In the genomic region with DNA sequence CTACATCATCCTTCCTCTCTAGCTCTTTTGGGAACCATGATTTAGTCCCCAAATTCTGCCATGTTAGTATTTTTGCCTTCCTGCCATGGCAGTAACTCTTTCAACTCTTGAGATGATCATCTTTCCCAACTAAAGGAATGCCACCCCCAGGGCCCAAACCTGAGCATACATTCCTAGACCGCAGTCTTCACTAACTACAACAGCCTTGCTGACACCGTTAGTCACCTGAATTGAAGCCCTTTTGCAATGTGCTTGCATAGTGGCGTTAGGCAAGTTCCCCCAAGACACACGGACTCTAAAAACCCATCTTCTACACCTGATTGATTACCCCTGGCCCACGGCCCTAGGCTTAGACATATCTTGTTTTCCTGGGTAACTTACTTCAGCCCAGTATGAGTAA, we compare ENCODE assay signal across 15 cellular contexts. TPM values are rescaled to one million over a fixed set of nuclear protein-coding genes. Genes with fewer than 3 reads are reported as not detected.
A peak's percentile ranks its signal among the peaks of the same experiment; 100 is the strongest.
DNase-seq lines count a peak whose midpoint lies in the region; ATAC-seq and TF ChIP-seq lines count a peak whose summit lies in the region.
"Had no signal": no experiment of that assay in that cellular context is flagged by ENCODE, and none has a peak within 500 bp of the region (broad histone marks: within the 10 kb centered on the region; RNA-seq: fewer than 3 reads in every experiment).

No MANE protein-coding gene starts in this region.

- ATAC-seq in HCT116, result no peak
- ATAC-seq in omental fat pad (ENCODE audit: low FRiP score), result no peak

- intact Hi-C loops in Caco-2 (cut with micrococcal nuclease; ENCODE audit: unreplicated experiment), result no loop called here
- intact Hi-C loops in HCT116 (cut with micrococcal nuclease), result no loop called here
- intact Hi-C loops in activated CD4-positive, alpha-beta T cell treated with anti-CD3 and anti-CD28 coated beads, Interleukin-2, amount 10 ng/mL, durations not matched to agents 24 days and 14 days (cut with micrococcal nuclease), result no loop called here

- H3K27ac ChIP-seq in HCT116 (ENCODE audit: low read depth, low read length) (peak overlapping the region; percentile 60; the same call in 1 of the 2 replicates), trophoblast cell (ENCODE audit: low read depth, low read length) (no peak overlapping the region)

- H3K18ac ChIP-seq in trophoblast cell (ENCODE audit: low read length), result no peak overlapping the region

- H3K4me1 ChIP-seq in Caco-2, result no peaks in the 10 kb centered on the region
- H3K4me1 ChIP-seq in HCT116 (ENCODE audit: control insufficient read depth in 1 of 2, insufficient read depth in 2 of 2, low read length in 2 of 2), result peaks cover 13 to 30% of the 10 kb centered on the region in 2 experiments
- H3K4me1 ChIP-seq in trophoblast cell (ENCODE audit: control insufficient read depth in 1 of 2, insufficient read depth in 2 of 2, low read length in 2 of 2), result peaks cover 0 to 7% of the 10 kb centered on the region in 2 experiments

- no peak for TF ChIP-seq POLR2A in HCT116 (IDR thresholded peaks at IDR 0.05; ENCODE audit: borderline replicate concordance, extremely low read depth, insufficient read depth, insufficient read length)

- CTCF ChIA-PET in Caco-2 (lab: Charles Lee) (no interaction called here), HCT116 (lab: Charles Lee) (no interaction called here)

- no peaks in the 10 kb centered on the region for H3K27me3 Mint-ChIP-seq in Caco-2 (ENCODE audit: insufficient read depth, unreplicated experiment)
- no peaks in the 10 kb centered on the region for H3K27me3 Mint-ChIP-seq in glutamatergic neuron (ENCODE audit: unreplicated experiment)
- peaks cover 2% of the 10 kb centered on the region for H3K27me3 Mint-ChIP-seq in activated CD4-positive, alpha-beta T cell treated with anti-CD3 and anti-CD28 coated beads, Interleukin-2, amount 10 ng/mL, durations not matched to agents 24 days and 14 days
- H3K27me3 Mint-ChIP-seq in activated naive CD8-positive, alpha-beta T cell treated with anti-CD3 and anti-CD28 coated beads for 36 hours, result no peaks in the 10 kb centered on the region
- H3K27me3 Mint-ChIP-seq: B cell; CD4-positive, alpha-beta T cell; IgD-negative memory B cell had no signal

- peak overlapping the region; percentile 70 for H3K27ac Mint-ChIP-seq in Caco-2 (ENCODE audit: unreplicated experiment)
- H3K27ac Mint-ChIP-seq in glutamatergic neuron (ENCODE audit: unreplicated experiment), result no peak overlapping the region
- H3K27ac Mint-ChIP-seq in activated CD4-positive, alpha-beta T cell treated with anti-CD3 and anti-CD28 coated beads, Interleukin-2, amount 10 ng/mL, durations not matched to agents 24 days and 14 days, result no peak overlapping the region
- no peak overlapping the region for H3K27ac Mint-ChIP-seq in activated naive CD8-positive, alpha-beta T cell treated with anti-CD3 and anti-CD28 coated beads for 36 hours
- H3K27ac Mint-ChIP-seq: B cell; CD4-positive, alpha-beta T cell; IgD-negative memory B cell had no signal

- H3K9me2 ChIP-seq in HCT116 (ENCODE audit: insufficient read depth), result no peaks in the 10 kb centered on the region

- H3K36me3 Mint-ChIP-seq in Caco-2 (ENCODE audit: insufficient read depth, unreplicated experiment) (no peaks in the 10 kb centered on the region), glutamatergic neuron (ENCODE audit: unreplicated experiment) (no peaks in the 10 kb centered on the region)
- H3K36me3 Mint-ChIP-seq in activated CD4-positive, alpha-beta T cell treated with anti-CD3 and anti-CD28 coated beads, Interleukin-2, amount 10 ng/mL, durations not matched to agents 24 days and 14 days (ENCODE audit: low read depth), result peaks cover 5% of the 10 kb centered on the region
- H3K36me3 Mint-ChIP-seq in activated naive CD8-positive, alpha-beta T cell treated with anti-CD3 and anti-CD28 coated beads for 36 hours, result no peaks in the 10 kb centered on the region
- H3K36me3 Mint-ChIP-seq: IgD-negative memory B cell had no signal

- no peaks in the 10 kb centered on the region for H3K36me3 ChIP-seq in Caco-2 (ENCODE audit: control insufficient read depth, insufficient read depth, low read length)
- H3K36me3 ChIP-seq in HCT116 (ENCODE audit: control insufficient read depth in 1 of 2, insufficient read depth in 2 of 2, low read length in 2 of 2), result no peaks in the 10 kb centered on the region
- peaks cover 0 to 7% of the 10 kb centered on the region in 2 experiments for H3K36me3 ChIP-seq in trophoblast cell (ENCODE audit: control insufficient read depth in 1 of 2, insufficient read depth in 2 of 2, low read length in 2 of 2)

- no peaks in the 10 kb centered on the region for H4K20me1 ChIP-seq in HCT116 (ENCODE audit: insufficient read depth)

- H3K4me3 ChIP-seq in Caco-2 (ENCODE audit: low read depth, low read length), result no peak overlapping the region
- H3K4me3 ChIP-seq in HCT116 (replicated peaks in 1 of 2; ENCODE audit: low read depth in 1 of 2, low read length in 2 of 2), result no peak overlapping the region
- no peak overlapping the region for H3K4me3 ChIP-seq in trophoblast cell (ENCODE audit: low read depth, low read length)

- TF ChIP-seq CTCF in Caco-2 (IDR thresholded peaks at IDR 0.05; ENCODE audit: insufficient read depth in 1 of 2, low read depth in 1 of 2, low read length in 1 of 2, severe bottlenecking in 1 of 2, unreplicated experiment in 1 of 2), result no peak
- TF ChIP-seq CTCF in HCT116 (IDR thresholded peaks at IDR 0.05 in 2 of 3, conservative IDR thresholded peaks at IDR 0.05 in 1 of 3; ENCODE audit: borderline replicate concordance in 1 of 3, insufficient read depth in 1 of 3, low read depth in 2 of 3, low read length in 2 of 3), result no peak
- no peak for TF ChIP-seq CTCF in glutamatergic neuron (IDR thresholded peaks at IDR 0.05; ENCODE audit: partially characterized antibody, unreplicated experiment)
- TF ChIP-seq CTCF in omental fat pad (IDR thresholded peaks at IDR 0.05), result no peak

- POLR2A ChIA-PET in Caco-2 (lab: Charles Lee), result interaction anchor here (0.7 kb wide), 1 partner anchor 132 kb away, joined by 3 read pairs; no protein-coding TSS in a partner anchor
- POLR2A ChIA-PET in HCT116 (lab: Charles Lee), result interaction anchor here (1.0 to 2.1 kb wide), 3 partner anchors 16 to 138 kb away, joined by 3 to 10 read pairs (median 7); a partner anchor contains a TSS

- DNase-seq in Caco-2 (no peak), HCT116 (ENCODE audit: low read depth, low spot score) (no peak), glutamatergic neuron (no peak), trophoblast cell (peak; percentile 70 to 87), omental fat pad (ENCODE audit: low spot score) (no peak)
- no peak for DNase-seq in activated CD4-positive, alpha-beta T cell treated with anti-CD3 and anti-CD28 coated beads, Interleukin-2, amount 10 ng/mL, durations not matched to agents 24 days and 14 days
- DNase-seq in stimulated activated CD4-positive, alpha-beta T cell treated with anti-CD3 and anti-CD28 coated beads, Interleukin-1b, Interleukin-23, amount 100 ng/mL, for 48 hours, result no peak
- no peak for DNase-seq in activated naive CD8-positive, alpha-beta T cell treated with anti-CD3 and anti-CD28 coated beads for 36 hours
- DNase-seq: C1 segment of cervical spinal cord; CD4-positive, alpha-beta T cell; DMS79; GOT3; HCEC 1CT had no signal

- no peak for TF ChIP-seq RAD21 in HCT116 (IDR thresholded peaks at IDR 0.05; ENCODE audit: low read depth)

- no peak overlapping the region for H2BK120ac ChIP-seq in trophoblast cell (ENCODE audit: insufficient read depth, low read length, poor library complexity)

- H3K79me1 ChIP-seq in trophoblast cell (ENCODE audit: low read length), result no peaks in the 10 kb centered on the region

- no peak overlapping the region for H2BK5ac ChIP-seq in trophoblast cell (ENCODE audit: low read depth, low read length, poor library complexity)

- H3K4me2 ChIP-seq in HCT116 (ENCODE audit: low read length) (peak overlapping the region; percentile 41; the same call in 1 of the 2 replicates), trophoblast cell (ENCODE audit: low read length) (no peak overlapping the region)

- no peaks in the 10 kb centered on the region for H3K9me3 ChIP-seq in Caco-2
- no peaks in the 10 kb centered on the region for H3K9me3 ChIP-seq in HCT116 (ENCODE audit: control insufficient read depth in 1 of 2, insufficient read depth in 1 of 2, low read depth in 1 of 2, low read length in 2 of 2)
- no peaks in the 10 kb centered on the region for H3K9me3 ChIP-seq in trophoblast cell (ENCODE audit: insufficient read depth, low read depth, low read length)

- H3K4ac ChIP-seq in trophoblast cell (ENCODE audit: low read depth, low read length), result no peak overlapping the region

- BruUV-seq in Caco-2 (replicated peaks; lab: Mats Ljungman, UMichigan) (no TSS peak), HCT116 (replicated peaks; lab: Mats Ljungman, UMichigan) (no TSS peak)

- H4K91ac ChIP-seq in trophoblast cell (ENCODE audit: low read depth, low read length), result no peak overlapping the region

- H3K4me1 Mint-ChIP-seq in Caco-2 (ENCODE audit: low read depth, unreplicated experiment), result no peaks in the 10 kb centered on the region
- H3K4me1 Mint-ChIP-seq in glutamatergic neuron (ENCODE audit: low read depth, unreplicated experiment), result no peaks in the 10 kb centered on the region
- H3K4me1 Mint-ChIP-seq in activated CD4-positive, alpha-beta T cell treated with anti-CD3 and anti-CD28 coated beads, Interleukin-2, amount 10 ng/mL, durations not matched to agents 24 days and 14 days, result no peaks in the 10 kb centered on the region
- no peaks in the 10 kb centered on the region for H3K4me1 Mint-ChIP-seq in activated naive CD8-positive, alpha-beta T cell treated with anti-CD3 and anti-CD28 coated beads for 36 hours
- H3K4me1 Mint-ChIP-seq: B cell had no signal

- H3K9me3 Mint-ChIP-seq in Caco-2 (ENCODE audit: unreplicated experiment) (no peaks in the 10 kb centered on the region), glutamatergic neuron (ENCODE audit: unreplicated experiment) (peaks cover 5% of the 10 kb centered on the region)
- no peaks in the 10 kb centered on the region for H3K9me3 Mint-ChIP-seq in activated CD4-positive, alpha-beta T cell treated with anti-CD3 and anti-CD28 coated beads, Interleukin-2, amount 10 ng/mL, durations not matched to agents 24 days and 14 days
- no peaks in the 10 kb centered on the region for H3K9me3 Mint-ChIP-seq in activated naive CD8-positive, alpha-beta T cell treated with anti-CD3 and anti-CD28 coated beads for 36 hours
- H3K9me3 Mint-ChIP-seq: CD4-positive, alpha-beta T cell; IgD-negative memory B cell had no signal

- H3K27me3 ChIP-seq in Caco-2 (replicated peaks; ENCODE audit: control insufficient read depth, insufficient read depth, low read length), result no peaks in the 10 kb centered on the region
- H3K27me3 ChIP-seq in HCT116 (ENCODE audit: insufficient read depth, low read length), result no peaks in the 10 kb centered on the region
- H3K27me3 ChIP-seq in trophoblast cell (ENCODE audit: insufficient read depth, low read length), result no peaks in the 10 kb centered on the region

- no peak overlapping the region for H4K12ac ChIP-seq in trophoblast cell (ENCODE audit: low read depth, low read length)

- H4K8ac ChIP-seq in trophoblast cell (ENCODE audit: low read depth, low read length), result no peak overlapping the region

- H3K23ac ChIP-seq in trophoblast cell (ENCODE audit: low read length), result no peak overlapping the region

- H2AFZ ChIP-seq in HCT116 (ENCODE audit: low read depth, low read length, poor library complexity, severe bottlenecking) (no peak overlapping the region), trophoblast cell (ENCODE audit: insufficient read depth, low read length, poor library complexity) (no peak overlapping the region)

- no peak overlapping the region for H2AK5ac ChIP-seq in trophoblast cell (ENCODE audit: low read length)

- H3K4me3 Mint-ChIP-seq in Caco-2 (ENCODE audit: unreplicated experiment), result no peak overlapping the region
- H3K4me3 Mint-ChIP-seq in glutamatergic neuron (ENCODE audit: unreplicated experiment), result peak overlapping the region; percentile 11
- H3K4me3 Mint-ChIP-seq in activated CD4-positive, alpha-beta T cell treated with anti-CD3 and anti-CD28 coated beads, Interleukin-2, amount 10 ng/mL, durations not matched to agents 24 days and 14 days, result no peak overlapping the region
- H3K4me3 Mint-ChIP-seq in activated naive CD8-positive, alpha-beta T cell treated with anti-CD3 and anti-CD28 coated beads for 36 hours, result no peak overlapping the region
- H3K4me3 Mint-ChIP-seq: B cell; CD4-positive, alpha-beta T cell; IgD-negative memory B cell had no signal

- peak overlapping the region; percentile 32; the same call in 1 of the 2 replicates for H3K9ac ChIP-seq in HCT116 (ENCODE audit: low read length)
- H3K9ac ChIP-seq in trophoblast cell (ENCODE audit: low read length), result no peak overlapping the region

- no CpG with 5 or more reads among the region's 5 CpGs for WGBS in trophoblast cell (ENCODE audit: extremely low coverage, insufficient coverage, insufficient read length)

- RAD21 ChIA-PET in HCT116 (lab: Charles Lee; ENCODE audit: low non-redundant PET in 1 of 2, low total read pairs in 2 of 2, uncharacterized antibody in 2 of 2, unreplicated experiment in 2 of 2), result no interaction called here

- no peak overlapping the region for H2BK12ac ChIP-seq in trophoblast cell (ENCODE audit: low read length)

- H3K79me2 ChIP-seq in HCT116 (ENCODE audit: insufficient read depth, low read length), result no peaks in the 10 kb centered on the region
- H3K79me2 ChIP-seq in trophoblast cell (ENCODE audit: control insufficient read depth, insufficient read depth, low read length, poor library complexity), result no peaks in the 10 kb centered on the region

- H3K14ac ChIP-seq in trophoblast cell (ENCODE audit: low read length), result no peak overlapping the region

RNA-seq across cellular contexts. Expression of a gene that starts 16.4 kb away (rescaled TPM):
- 45.8 and 51.5 TPM in 2 replicates for total RNA-seq in Caco-2 (2022)
- total RNA-seq in HCT116 (2021; ENCODE audit: unreplicated experiment), result 90.6 TPM
- 50.7 and 60.2 TPM in 2 replicates for polyA plus RNA-seq in HCT116 (2012)
- 130 TPM for total RNA-seq in glutamatergic neuron (ENCODE audit: unreplicated experiment)
- 150 and 158 TPM in 2 replicates for polyA plus RNA-seq in trophoblast cell (2013)
- 90.8 and 92.6 TPM in 2 replicates for total RNA-seq in activated CD4-positive, alpha-beta T cell treated with anti-CD3 and anti-CD28 coated beads, Interleukin-2, amount 10 ng/mL, durations not matched to agents 24 days and 14 days
- 10 to 100 TPM; 43.8 to 88.4 (median 56.4) TPM for total RNA-seq in omental fat pad
- 100 to 1,000 TPM; 104 to 107 TPM for total RNA-seq in activated naive CD8-positive, alpha-beta T cell treated with anti-CD3 and anti-CD28 coated beads for 36 hours

RNA-seq across cellular contexts. Expression of a gene that starts 51.8 kb away (rescaled TPM):
- 4.3 and 5.2 TPM in 2 replicates for total RNA-seq in Caco-2 (2022)
- total RNA-seq in HCT116 (2021; ENCODE audit: unreplicated experiment), result 19.8 TPM
- polyA plus RNA-seq in HCT116 (2012), result 13.8 and 16.1 TPM in 2 replicates
- total RNA-seq in glutamatergic neuron (ENCODE audit: unreplicated experiment), result 21.2 TPM
- polyA plus RNA-seq in trophoblast cell (2013), result 25.9 and 26.2 TPM in 2 replicates
- total RNA-seq in activated CD4-positive, alpha-beta T cell treated with anti-CD3 and anti-CD28 coated beads, Interleukin-2, amount 10 ng/mL, durations not matched to agents 24 days and 14 days, result 26.1 and 26.3 TPM in 2 replicates
- total RNA-seq in omental fat pad, result 10 to 100 TPM in 3 of 4 donors, 1 to 10 TPM in 1; 7.0 to 14.4 (median 13.2) TPM
- total RNA-seq in activated naive CD8-positive, alpha-beta T cell treated with anti-CD3 and anti-CD28 coated beads for 36 hours, result 10 to 100 TPM; 25.3 to 26.6 TPM

Comparison
In these comparisons a context has a peak if more than half of its experiments do, and no peak if none do; other contexts are left out.
1. DNase-seq: peak in trophoblast cell (2 of 2); none in Caco-2 (0 of 2), HCT116 (single experiment), glutamatergic neuron (single experiment), activated CD4-positive, alpha-beta T cell treated with anti-CD3 and anti-CD28 coated beads, Interleukin-2, amount 10 ng/mL, durations not matched to agents 24 days and 14 days (single experiment), stimulated activated CD4-positive, alpha-beta T cell treated with anti-CD3 and anti-CD28 coated beads, Interleukin-1b, Interleukin-23, amount 100 ng/mL, for 48 hours (single experiment), omental fat pad (single experiment) and activated naive CD8-positive, alpha-beta T cell treated with anti-CD3 and anti-CD28 coated beads for 36 hours (single experiment).